Comparison of ENCODE assay signal across 34 cellular contexts in genomic region chr1:174197088-174197487, GRCh38.
"Had no signal": no experiment of that assay in that cellular context is flagged by ENCODE, and none has a peak within 500 bp of the region (broad histone marks: within the 10 kb centered on the region; RNA-seq: fewer than 3 reads in every experiment).

No MANE protein-coding gene starts in this region.

- H3K4me3 Mint-ChIP-seq: activated B cell treated with CpG ODN at 0.5 μM for 24 hours; activated CD4-positive, alpha-beta memory T cell treated with anti-CD3 and anti-CD28 coated beads, Interleukin-2, amount 10 ng/mL, durations not matched to agents 7 days and 5 days; activated CD8-positive, alpha-beta memory T cell treated with anti-CD3 and anti-CD28 coated beads, Interleukin-2, amount 10 ng/mL, durations not matched to agents 7 days and 5 days; activated naive CD4-positive, alpha-beta T cell treated with anti-CD3 and anti-CD28 coated beads, Interleukin-2, amount 50 U/mL, for 24 hours; activated naive CD8-positive, alpha-beta T cell treated with anti-CD3 and anti-CD28 coated beads, Interleukin-2, amount 10 ng/mL, durations not matched to agents 7 days and 5 days; activated T-cell treated with anti-CD3 and anti-CD28 coated beads, Interleukin-2, amount 50 U/mL, for 72 hours; activated T-helper 17 cell treated with anti-CD3 and anti-CD28 coated beads, Interleukin-2, amount 50 U/mL, for 72 hours had no signal

- H3K9me3 ChIP-seq: ascending aorta had no signal

- H3K36me3 ChIP-seq: ascending aorta, cardiac muscle cell had no signal

- H3K27ac Mint-ChIP-seq: activated B cell treated with CpG ODN at 0.5 μM for 24 hours; activated CD4-positive, alpha-beta memory T cell treated with anti-CD3 and anti-CD28 coated beads, Interleukin-2, amount 10 ng/mL, durations not matched to agents 7 days and 5 days; activated CD8-positive, alpha-beta memory T cell treated with anti-CD3 and anti-CD28 coated beads, Interleukin-2, amount 10 ng/mL, durations not matched to agents 7 days and 5 days; activated naive CD4-positive, alpha-beta T cell treated with anti-CD3 and anti-CD28 coated beads, Interleukin-2, amount 50 U/mL, for 24 hours; activated naive CD8-positive, alpha-beta T cell treated with anti-CD3 and anti-CD28 coated beads, Interleukin-2, amount 10 ng/mL, durations not matched to agents 7 days and 5 days; activated T-cell treated with anti-CD3 and anti-CD28 coated beads, Interleukin-2, amount 50 U/mL, for 72 hours; activated T-helper 17 cell treated with anti-CD3 and anti-CD28 coated beads, Interleukin-2, amount 50 U/mL, for 72 hours had no signal

- H3K27me3 ChIP-seq: ascending aorta, cardiac muscle cell had no signal

- H3K9me3 Mint-ChIP-seq: activated B cell treated with CpG ODN at 0.5 μM for 24 hours; activated CD4-positive, alpha-beta memory T cell treated with anti-CD3 and anti-CD28 coated beads, Interleukin-2, amount 10 ng/mL, durations not matched to agents 7 days and 5 days; activated naive CD4-positive, alpha-beta T cell treated with anti-CD3 and anti-CD28 coated beads, Interleukin-2, amount 50 U/mL, for 24 hours; activated naive CD8-positive, alpha-beta T cell treated with anti-CD3 and anti-CD28 coated beads, Interleukin-2, amount 10 ng/mL, durations not matched to agents 7 days and 5 days; activated T-cell treated with anti-CD3 and anti-CD28 coated beads, Interleukin-2, amount 50 U/mL, for 72 hours; activated T-helper 17 cell treated with anti-CD3 and anti-CD28 coated beads, Interleukin-2, amount 50 U/mL, for 72 hours had no signal

- ATAC-seq: activated CD8-positive, alpha-beta memory T cell treated with anti-CD3 and anti-CD28 coated beads, Interleukin-2, amount 10 ng/mL, durations not matched to agents 7 days and 5 days; activated T-cell treated with anti-CD3 and anti-CD28 coated beads, Interleukin-2, amount 50 U/mL, for 72 hours; activated T-helper 17 cell treated with anti-CD3 and anti-CD28 coated beads, Interleukin-2, amount 50 U/mL, for 72 hours; K562 had no signal

- H3K4me1 ChIP-seq: ascending aorta had no signal

- H3K4me3 ChIP-seq: ascending aorta, cardiac muscle cell, K562 had no signal

- DNase-seq: activated B cell treated with CpG ODN at 0.5 μM for 24 hours; activated CD4-positive, alpha-beta memory T cell treated with anti-CD3 and anti-CD28 coated beads, Interleukin-2, amount 10 ng/mL, durations not matched to agents 7 days and 5 days; activated CD4-positive, alpha-beta T cell treated with anti-CD3 and anti-CD28 coated beads for 4 hours; activated CD4-positive, alpha-beta T cell treated with anti-CD3 and anti-CD28 coated beads, Interleukin-2, amount 50 U/mL, for 1 hour; activated CD4-positive, CD25-positive, alpha-beta regulatory T cell treated with anti-CD3 and anti-CD28 coated beads, Interleukin-2, amount 50 U/mL, for 72 hours; activated CD8-positive, alpha-beta memory T cell treated with anti-CD3 and anti-CD28 coated beads for 24 hours; activated CD8-positive, alpha-beta memory T cell treated with anti-CD3 and anti-CD28 coated beads, Interleukin-2, amount 10 ng/mL, durations not matched to agents 7 days and 5 days; activated CD8-positive, alpha-beta memory T cell treated with anti-CD3 and anti-CD28 coated beads, Interleukin-2, amount 50 U/mL, for 48 hours; activated effector memory CD4-positive, alpha-beta T cell treated with anti-CD3 and anti-CD28 coated beads, Interleukin-2, amount 50 U/mL, for 16 hours; activated naive CD4-positive, alpha-beta T cell; activated naive CD8-positive, alpha-beta T cell treated with anti-CD3 and anti-CD28 coated beads, Interleukin-2, amount 10 ng/mL, durations not matched to agents 7 days and 5 days; activated T-cell treated with anti-CD3 and anti-CD28 coated beads, Interleukin-2, amount 50 U/mL, for 72 hours; amygdala; Karpas-422; NCI-H1048; NCI-H1105 treated with DMSO at 0.1 percent for 48 hours; NCI-H1436 treated with DMSO at 0.1 percent for 48 hours; NCI-H1694 treated with DMSO at 0.1 percent for 48 hours; NCI-H2029; NCI-H345; NCI-H524 treated with DMSO at 0.1 percent for 48 hours; NK-92 treated with Interleukin-12 subunit alpha and Interleukin-12 subunit beta, amount 100 ng/mL, for 24 hours; OCI-M1; SIG-M5; SW 1271; T-helper 1 cell; T-helper 2 cell; T-helper 9 cell had no signal

- H3K27me3 Mint-ChIP-seq: activated B cell treated with CpG ODN at 0.5 μM for 24 hours; activated CD4-positive, alpha-beta memory T cell treated with anti-CD3 and anti-CD28 coated beads, Interleukin-2, amount 10 ng/mL, durations not matched to agents 7 days and 5 days; activated CD8-positive, alpha-beta memory T cell treated with anti-CD3 and anti-CD28 coated beads, Interleukin-2, amount 10 ng/mL, durations not matched to agents 7 days and 5 days; activated naive CD4-positive, alpha-beta T cell treated with anti-CD3 and anti-CD28 coated beads, Interleukin-2, amount 50 U/mL, for 24 hours; activated naive CD8-positive, alpha-beta T cell treated with anti-CD3 and anti-CD28 coated beads, Interleukin-2, amount 10 ng/mL, durations not matched to agents 7 days and 5 days; activated T-helper 17 cell treated with anti-CD3 and anti-CD28 coated beads, Interleukin-2, amount 50 U/mL, for 72 hours had no signal

- H3K27ac ChIP-seq: ascending aorta, cardiac muscle cell, VCaP had no signal
